Comparison of ENCODE assay signal across 9 cellular contexts in the genomic region with DNA sequence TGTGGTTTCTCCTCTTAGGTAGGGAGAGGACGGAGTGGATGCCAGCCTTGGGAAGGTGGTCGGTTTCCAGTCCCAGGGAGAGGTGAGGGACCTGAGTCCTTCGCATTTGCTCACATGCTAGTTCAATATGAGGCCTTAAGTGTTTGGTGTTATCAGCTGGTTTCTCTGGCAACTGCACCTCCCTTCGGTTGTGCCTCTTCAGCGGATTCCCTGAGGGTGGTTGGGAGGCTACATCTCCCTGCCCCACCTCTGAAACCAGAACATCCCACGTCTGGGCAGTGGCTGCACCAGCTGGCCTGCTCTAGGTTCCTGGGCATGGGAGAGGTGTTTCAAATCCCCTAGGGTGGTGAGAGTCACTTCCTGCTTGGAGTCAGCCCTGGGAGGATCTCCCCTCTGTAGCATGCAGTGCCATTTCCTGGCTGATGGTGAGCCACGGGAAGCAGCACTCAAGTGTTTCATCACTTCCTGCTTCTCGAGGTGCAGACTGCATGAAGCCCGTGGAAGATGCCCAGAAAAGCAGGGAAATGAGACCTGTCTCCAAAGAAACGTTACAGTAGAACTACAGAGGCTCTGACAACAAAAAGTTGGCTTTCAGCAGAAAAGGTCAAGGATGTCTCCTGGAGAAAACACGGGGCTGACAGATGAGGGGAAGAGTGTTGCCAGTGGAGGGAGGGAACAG. TPM values are rescaled to one million over a fixed set of nuclear protein-coding genes. Genes with fewer than 3 reads are reported as not detected.
DNase-seq lines count a peak whose midpoint lies in the region; ATAC-seq and TF ChIP-seq lines count a peak whose summit lies in the region.
"Had no signal": no experiment of that assay in that cellular context is flagged by ENCODE, and none has a peak within 500 bp of the region (broad histone marks: within the 10 kb centered on the region; RNA-seq: fewer than 3 reads in every experiment).

No MANE protein-coding gene starts in this region.

- WGBS in esophagus squamous epithelium, 2 donors: 43 to 45% methylated on average over 5 to 10 of the region's 11 CpGs

- TF ChIP-seq CTCF in CD14-positive monocyte (IDR thresholded peaks at IDR 0.05): no peak
- TF ChIP-seq CTCF in HL-60 (IDR thresholded peaks at IDR 0.05; ENCODE audit: insufficient read depth, low read length): no peak
- TF ChIP-seq CTCF in endothelial cell (IDR thresholded peaks at IDR 0.05; ENCODE audit: unreplicated experiment): no peak
- TF ChIP-seq CTCF in esophagus squamous epithelium (IDR thresholded peaks at IDR 0.05): peak in 1 of 6 experiments; percentile 9

- no peaks in the 10 kb centered on the region for H3K9me3 ChIP-seq in esophagus squamous epithelium

- H3K36me3 ChIP-seq in esophagus squamous epithelium: peaks cover 0 to 2% (median 0%) of the 10 kb centered on the region in 3 donors

- H3K27ac Mint-ChIP-seq in CD14-positive monocyte (peak overlapping the region in 6 of 7 donors; percentile 4 to 78 (median 32)), endothelial cell (ENCODE audit: unreplicated experiment) (no peak overlapping the region)

- peaks cover 7 to 37% (median 17%) of the 10 kb centered on the region in 3 donors for H3K4me1 ChIP-seq in esophagus squamous epithelium

- H3K4me1 Mint-ChIP-seq in CD14-positive monocyte: peaks cover 26% of the 10 kb centered on the region
- peaks cover 34% of the 10 kb centered on the region for H3K4me1 Mint-ChIP-seq in endothelial cell (ENCODE audit: unreplicated experiment)

- intact Hi-C loops in CD14-positive monocyte (cut with micrococcal nuclease): no loop called here
- intact Hi-C loops in sciatic nerve (cut with DNase I): no loop called here
- intact Hi-C loops in esophagus squamous epithelium (cut with DNase I): no loop called here

- H3K27me3 ChIP-seq in HL-60 (ENCODE audit: insufficient read depth, poor library complexity, severe bottlenecking) (no peaks in the 10 kb centered on the region), esophagus squamous epithelium (peaks cover 0 to 21% (median 0%) of the 10 kb centered on the region in 4 donors)

- H3K36me3 Mint-ChIP-seq in CD14-positive monocyte (no peaks in the 10 kb centered on the region), endothelial cell (ENCODE audit: low read depth, unreplicated experiment) (peaks cover 13% of the 10 kb centered on the region)

- ATAC-seq in sciatic nerve: no peak
- no peak for ATAC-seq in GM18870 (IDR thresholded peaks at IDR 0.05; ENCODE audit: unreplicated experiment)

- peaks cover 0 to 6% (median 3%) of the 10 kb centered on the region in 7 donors for H3K9me3 Mint-ChIP-seq in CD14-positive monocyte
- peaks cover 5% of the 10 kb centered on the region for H3K9me3 Mint-ChIP-seq in endothelial cell (ENCODE audit: unreplicated experiment)

- H3K27me3 Mint-ChIP-seq in CD14-positive monocyte (ENCODE audit: low read depth in 3 of 3): peaks cover 3 to 13% (median 4%) of the 10 kb centered on the region in 3 donors
- H3K27me3 Mint-ChIP-seq in endothelial cell (ENCODE audit: unreplicated experiment): peaks cover 19% of the 10 kb centered on the region

- peak; percentile 57 for DNase-seq in CD14-positive monocyte (ENCODE audit: low spot score)
- DNase-seq in HL-60 (ENCODE audit: low read depth in 1 of 2, low spot score in 1 of 2): peak; percentile 69 to 75
- DNase-seq in UCSD-AML1 (lab: John Stamatoyannopoulos, UW; ENCODE audit: unreplicated experiment): peak; percentile 76
- peak; percentile 38 for DNase-seq in endothelial cell (ENCODE audit: low spot score)
- DNase-seq in sciatic nerve (ENCODE audit: low spot score): peak; percentile 46
- no peak for DNase-seq in esophagus squamous epithelium (lab: John Stamatoyannopoulos, UW)
- DNase-seq in cortex of kidney (lab: John Stamatoyannopoulos, UW): no peak

- no peak for TF ChIP-seq POLR2A in esophagus squamous epithelium (IDR thresholded peaks at IDR 0.05)

- H3K4me3 ChIP-seq in HL-60 (replicated peaks; ENCODE audit: insufficient read depth, low read length) (no peak overlapping the region), esophagus squamous epithelium (no peak overlapping the region)

- peak overlapping the region in 1 of 2 donors; percentile 81 for H3K4me3 Mint-ChIP-seq in CD14-positive monocyte
- H3K4me3 Mint-ChIP-seq in endothelial cell (ENCODE audit: unreplicated experiment): peak overlapping the region; percentile 5

- H3K27ac ChIP-seq in HL-60 (replicated peaks) (peak overlapping the region; percentile 34), esophagus squamous epithelium (peak overlapping the region in 2 of 4 donors; percentile 13 to 44)

RNA-seq across cellular contexts. Expression of gene TMEM125, which starts 4.5 kb away (rescaled TPM):
- not detected for polyA plus RNA-seq in CD14-positive monocyte
- total RNA-seq in endothelial cell (ENCODE audit: unreplicated experiment): 2.7 TPM
- total RNA-seq in sciatic nerve: 3.2 TPM
- total RNA-seq in esophagus squamous epithelium: 10 to 100 TPM in 2 of 4 donors, 1 to 10 TPM in 2; 4.2 to 15.5 (median 10.2) TPM
- total RNA-seq: aorta had no signal

RNA-seq across cellular contexts. Expression of gene C1orf210, which starts 11.1 kb away (rescaled TPM):
- polyA plus RNA-seq in CD14-positive monocyte: not detected
- not detected for total RNA-seq in endothelial cell (ENCODE audit: unreplicated experiment)
- total RNA-seq in sciatic nerve: not detected
- total RNA-seq in esophagus squamous epithelium: 10 to 100 TPM in 2 of 4 donors, 1 to 10 TPM in 2; 7.9 to 16.2 (median 11.4) TPM
- total RNA-seq: aorta had no signal

RNA-seq across cellular contexts. Expression of gene TIE1, which starts 26.5 kb away (rescaled TPM):
- polyA plus RNA-seq in CD14-positive monocyte: not detected
- total RNA-seq in endothelial cell (ENCODE audit: unreplicated experiment) (643 TPM), sciatic nerve (58.0 TPM), esophagus squamous epithelium (10 to 100 TPM in 1 of 4 donors, 1 to 10 TPM in 3; 3.1 to 16.6 (median 5.9) TPM)

Comparison
In these comparisons a context has a peak if more than half of its experiments do, and no peak if none do; other contexts are left out.
1. DNase-seq: peak in CD14-positive monocyte (single experiment), HL-60 (2 of 2), UCSD-AML1 (single experiment), endothelial cell (single experiment) and sciatic nerve (single experiment); none in esophagus squamous epithelium (single experiment) and cortex of kidney (single experiment).
2. RNA of gene TIE1, which starts 26.5 kb away (total RNA-seq): 643 TPM in endothelial cell (single experiment); 58.0 TPM in sciatic nerve (single experiment) and 3.1 to 16.6 TPM in esophagus squamous epithelium; every median in the first group is over 10 times any median in the second.